8 cellular contexts compared by ENCODE assay signal in the genomic region with DNA sequence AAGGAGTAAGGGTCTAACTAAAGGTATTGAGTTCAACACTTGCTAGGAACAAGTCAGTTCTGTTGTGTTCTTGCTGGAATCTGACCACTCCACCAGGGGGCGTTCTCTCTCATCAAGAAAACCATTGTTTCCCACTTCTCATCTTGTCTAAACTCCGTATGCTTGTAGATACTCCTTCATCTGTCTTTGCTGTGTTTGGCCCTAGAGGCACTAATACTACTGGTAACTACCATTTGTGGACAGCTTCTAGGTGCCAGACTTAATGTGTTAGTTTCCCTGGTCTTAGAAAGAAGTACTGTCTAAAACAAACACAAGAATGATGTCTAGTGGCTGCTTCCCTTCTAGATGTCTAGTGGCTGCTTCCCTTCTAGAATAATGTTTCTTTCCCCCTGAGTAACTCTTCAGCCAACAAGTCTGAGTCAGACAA. TPM values are rescaled to one million over a fixed set of nuclear protein-coding genes. Genes with fewer than 3 reads are reported as not detected.
DNase-seq lines count a peak whose midpoint lies in the region; ATAC-seq and TF ChIP-seq lines count a peak whose summit lies in the region.

No MANE protein-coding gene starts in this region.

- H3K4me1 ChIP-seq in CD4-positive, alpha-beta memory T cell (ENCODE audit: insufficient read depth, low read length): no peaks in the 10 kb centered on the region
- no peaks in the 10 kb centered on the region for H3K4me1 ChIP-seq in lower lobe of right lung

- H3K9me3 ChIP-seq in CD4-positive, alpha-beta memory T cell (ENCODE audit: control insufficient read depth in 1 of 2, low read length in 2 of 2): no peaks in the 10 kb centered on the region
- H3K9me3 ChIP-seq in lower lobe of right lung: peaks cover 9% of the 10 kb centered on the region

- H3K27me3 ChIP-seq in CD4-positive, alpha-beta memory T cell (ENCODE audit: insufficient read depth, low read length): no peaks in the 10 kb centered on the region
- no peaks in the 10 kb centered on the region for H3K27me3 ChIP-seq in dorsolateral prefrontal cortex
- H3K27me3 ChIP-seq in lower lobe of right lung (ENCODE audit: low read depth): no peaks in the 10 kb centered on the region

- H3K9me3 Mint-ChIP-seq in CD4-positive, alpha-beta memory T cell: peaks cover 0 to 18% (median 14%) of the 10 kb centered on the region in 8 donors

- peak; percentile 58 to 65 (median 63) for DNase-seq in CD4-positive, alpha-beta memory T cell
- peak; percentile 84 for DNase-seq in NCI-H748 (lab: John Stamatoyannopoulos, UW; ENCODE audit: unreplicated experiment)
- peak; percentile 69 to 77 for DNase-seq in activated CD4-positive, alpha-beta T cell treated with anti-CD3 and anti-CD28 coated beads, Interleukin-2, amount 50 U/mL, for 48 hours
- DNase-seq in dorsolateral prefrontal cortex: peak; percentile 46 to 89 (median 66)
- DNase-seq in lower lobe of right lung: peak; percentile 72
- peak; percentile 67 for DNase-seq in stimulated activated CD8-positive, alpha-beta memory T cell treated with anti-CD3 and anti-CD28 coated beads, Interleukin-12 subunit alpha, Interleukin-12 subunit beta, amount 100 ng/mL, for 1 hour (ENCODE audit: low read depth)

- CTCF ChIA-PET in CD4-positive, alpha-beta memory T cell (lab: Charles Lee; ENCODE audit: partially characterized antibody): interaction anchor here (1.2 to 5.8 kb wide), 9 partner anchors 9 to 148 kb away, joined by 3 to 255 read pairs (median 6); no protein-coding TSS in a partner anchor

- TF ChIP-seq CTCF in dorsolateral prefrontal cortex (IDR thresholded peaks at IDR 0.05 in 54 of 56, conservative IDR thresholded peaks at IDR 0.05 in 2 of 56; ENCODE audit: low read depth in 1 of 56, partially characterized antibody in 56 of 56) (peak; percentile 80 to 98 (median 92)), lower lobe of right lung (IDR thresholded peaks at IDR 0.05) (peak; percentile 86)

- peaks cover 0 to 16% of the 10 kb centered on the region in 2 donors for H3K36me3 Mint-ChIP-seq in CD4-positive, alpha-beta memory T cell

- POLR2A ChIA-PET in CD4-positive, alpha-beta memory T cell (lab: Charles Lee; ENCODE audit: partially characterized antibody): interaction anchor here (1.3 kb wide), 1 partner anchor 148 kb away, joined by 7 read pairs; no protein-coding TSS in a partner anchor

- H3K27me3 Mint-ChIP-seq in CD4-positive, alpha-beta memory T cell: no peaks in the 10 kb centered on the region

- no peak overlapping the region for H3K4me3 Mint-ChIP-seq in CD4-positive, alpha-beta memory T cell

- H3K27ac Mint-ChIP-seq in CD4-positive, alpha-beta memory T cell: peak overlapping the region in 1 of 7 donors; percentile 18

- no peaks in the 10 kb centered on the region for H3K36me3 ChIP-seq in CD4-positive, alpha-beta memory T cell (ENCODE audit: insufficient read depth, low read length)
- no peaks in the 10 kb centered on the region for H3K36me3 ChIP-seq in lower lobe of right lung

- H3K4me3 ChIP-seq in CD4-positive, alpha-beta memory T cell (ENCODE audit: low read length in 2 of 2): no peak overlapping the region
- H3K4me3 ChIP-seq in dorsolateral prefrontal cortex: no peak overlapping the region
- H3K4me3 ChIP-seq in lower lobe of right lung: no peak overlapping the region

- H3K27ac ChIP-seq in CD4-positive, alpha-beta memory T cell (ENCODE audit: low read depth, low read length): no peak overlapping the region
- H3K27ac ChIP-seq in dorsolateral prefrontal cortex (peak overlapping the region in 17 of 59 donors; percentile 7 to 61 (median 33)), lower lobe of right lung (no peak overlapping the region)

- ATAC-seq in HG02642 (IDR thresholded peaks at IDR 0.05; ENCODE audit: poor library complexity, unreplicated experiment) (peak; percentile 45), lower lobe of right lung (peak; percentile 88 to 90), GM19463 (IDR thresholded peaks at IDR 0.05; ENCODE audit: unreplicated experiment) (no peak)

- H3K4me1 Mint-ChIP-seq in CD4-positive, alpha-beta memory T cell: peaks cover 0 to 4% (median under 1%) of the 10 kb centered on the region in 4 donors

- intact Hi-C loops in CD4-positive, alpha-beta memory T cell (cut with micrococcal nuclease): loop anchor here (1.0 kb wide), 1 partner anchor 148 kb away; no protein-coding TSS in a partner anchor
- intact Hi-C loops in dorsolateral prefrontal cortex (cut with DNase I): loop anchor here (1.0 to 2.0 kb wide), 2 partner anchors 147 to 148 kb away; no protein-coding TSS in a partner anchor
- intact Hi-C loops in lower lobe of right lung (cut with DNase I): loop anchor here (5.0 kb wide), 1 partner anchor 147 kb away; no protein-coding TSS in a partner anchor

RNA-seq across cellular contexts. Expression of a gene that starts 18.7 kb away (rescaled TPM):
- total RNA-seq in CD4-positive, alpha-beta memory T cell: 1 to 10 TPM; 5.1 to 5.5 TPM
- 1 to 10 TPM; 1.7 to 2.1 TPM for polyA plus RNA-seq in CD4-positive, alpha-beta memory T cell
- total RNA-seq in dorsolateral prefrontal cortex (10 to 100 TPM; 15.0 to 85.4 (median 26.8) TPM), lower lobe of right lung (11.0 TPM)
